8 cellular contexts compared by ENCODE assay signal in the genomic region with DNA sequence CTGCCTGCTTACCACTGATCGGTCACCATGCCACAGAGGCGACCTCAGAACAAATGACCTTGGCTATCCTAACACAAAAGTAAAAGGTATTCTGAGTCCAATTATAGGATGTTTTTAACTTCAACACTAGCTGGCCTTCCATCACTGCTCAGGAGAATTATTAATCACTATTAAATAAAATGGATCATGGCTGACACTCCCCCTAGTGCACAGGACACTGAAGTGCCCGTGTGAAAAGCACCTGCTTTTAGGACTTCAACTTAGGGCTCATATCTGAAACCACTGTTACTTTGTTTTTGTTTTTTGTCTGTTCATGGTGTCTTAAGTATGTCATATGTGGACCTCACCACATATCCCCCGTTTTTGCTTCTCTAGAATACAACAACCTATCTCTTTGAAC. TPM values are rescaled to one million over a fixed set of nuclear protein-coding genes. Genes with fewer than 3 reads are reported as not detected.
DNase-seq lines count a peak whose midpoint lies in the region; ATAC-seq, FAIRE-seq and TF ChIP-seq lines count a peak whose summit lies in the region.

No MANE protein-coding gene starts in this region.

- no peak overlapping the region for H3K9ac ChIP-seq in kidney (ENCODE audit: low read length in 2 of 2)

- peaks cover 3% of the 10 kb centered on the region for H3K4me1 Mint-ChIP-seq in activated CD4-positive, alpha-beta T cell treated with anti-CD3 and anti-CD28 coated beads, Interleukin-2, amount 10 ng/mL, durations not matched to agents 7 days and 5 days
- H3K4me1 Mint-ChIP-seq in T-helper 2 cell treated with Interferon-gamma antibody and Interleukin-4, amounts not matched to agents 5 μg/mL and 100 μg/mL, for 36 hours (ENCODE audit: low read depth), result peaks cover 9% of the 10 kb centered on the region

- no peaks in the 10 kb centered on the region for H3K9me3 Mint-ChIP-seq in activated CD4-positive, alpha-beta T cell treated with anti-CD3 and anti-CD28 coated beads, Interleukin-2, amount 10 ng/mL, durations not matched to agents 7 days and 5 days
- no peaks in the 10 kb centered on the region for H3K9me3 Mint-ChIP-seq in T-helper 2 cell treated with Interferon-gamma antibody and Interleukin-4, amounts not matched to agents 5 μg/mL and 100 μg/mL, for 36 hours

- peak; percentile 44 for ATAC-seq in GM21447 (IDR thresholded peaks at IDR 0.05; ENCODE audit: unreplicated experiment)
- peak; percentile 66; the same call in 2 of the 3 replicates for ATAC-seq in SK-N-SH treated with all-trans-retinoic acid at 6 μM for 48 hours
- no peak for ATAC-seq in HG03460 (IDR thresholded peaks at IDR 0.05; ENCODE audit: unreplicated experiment)
- ATAC-seq in HG02763 (IDR thresholded peaks at IDR 0.05; ENCODE audit: unreplicated experiment), result no peak

- POLR2A ChIA-PET in activated CD4-positive, alpha-beta T cell treated with anti-CD3 and anti-CD28 coated beads, Interleukin-2, amount 10 ng/mL, durations not matched to agents 7 days and 5 days (lab: Charles Lee), result no interaction called here

- intact Hi-C loops in kidney (cut with DNase I), result no loop called here

- H3K27me3 Mint-ChIP-seq in activated CD4-positive, alpha-beta T cell treated with anti-CD3 and anti-CD28 coated beads, Interleukin-2, amount 10 ng/mL, durations not matched to agents 7 days and 5 days, result no peaks in the 10 kb centered on the region
- no peaks in the 10 kb centered on the region for H3K27me3 Mint-ChIP-seq in T-helper 2 cell treated with Interferon-gamma antibody and Interleukin-4, amounts not matched to agents 5 μg/mL and 100 μg/mL, for 36 hours (ENCODE audit: low read depth)

- no peak overlapping the region for H3K27ac Mint-ChIP-seq in activated CD4-positive, alpha-beta T cell treated with anti-CD3 and anti-CD28 coated beads, Interleukin-2, amount 10 ng/mL, durations not matched to agents 7 days and 5 days
- H3K27ac Mint-ChIP-seq in T-helper 2 cell treated with Interferon-gamma antibody and Interleukin-4, amounts not matched to agents 5 μg/mL and 100 μg/mL, for 36 hours, result no peak overlapping the region

- H3K4me3 Mint-ChIP-seq in activated CD4-positive, alpha-beta T cell treated with anti-CD3 and anti-CD28 coated beads, Interleukin-2, amount 10 ng/mL, durations not matched to agents 7 days and 5 days, result no peak overlapping the region
- H3K4me3 Mint-ChIP-seq in T-helper 2 cell treated with Interferon-gamma antibody and Interleukin-4, amounts not matched to agents 5 μg/mL and 100 μg/mL, for 36 hours, result no peak overlapping the region

- no peaks in the 10 kb centered on the region for H3K36me3 ChIP-seq in kidney (ENCODE audit: control insufficient read depth in 1 of 2, insufficient read depth in 2 of 2, low read length in 2 of 2)

- FAIRE-seq in kidney (lab: Jason Lieb, UNC), result peak; percentile 72

- H3K27ac ChIP-seq in kidney (ENCODE audit: low read depth in 2 of 2, low read length in 2 of 2), result no peak overlapping the region

- no peaks in the 10 kb centered on the region for H3K9me3 ChIP-seq in kidney (ENCODE audit: control insufficient read depth in 1 of 2, low read length in 2 of 2)

- TF ChIP-seq CTCF in kidney (IDR thresholded peaks at IDR 0.05; ENCODE audit: borderline replicate concordance, extremely low read depth, insufficient read depth), result peak; percentile 55

- H3K36me3 Mint-ChIP-seq in activated CD4-positive, alpha-beta T cell treated with anti-CD3 and anti-CD28 coated beads, Interleukin-2, amount 10 ng/mL, durations not matched to agents 7 days and 5 days (ENCODE audit: low read depth), result peaks cover 3% of the 10 kb centered on the region
- H3K36me3 Mint-ChIP-seq in T-helper 2 cell treated with Interferon-gamma antibody and Interleukin-4, amounts not matched to agents 5 μg/mL and 100 μg/mL, for 36 hours (ENCODE audit: low read depth), result no peaks in the 10 kb centered on the region

- DNase-seq in AG20443 (ENCODE audit: low spot score) (peak; percentile 19), kidney (no peak)
- no peak for DNase-seq in activated CD4-positive, alpha-beta T cell treated with anti-CD3 and anti-CD28 coated beads, Interleukin-2, amount 10 ng/mL, durations not matched to agents 7 days and 5 days
- DNase-seq in T-helper 2 cell treated with Interferon-gamma antibody and Interleukin-4, amounts not matched to agents 5 μg/mL and 100 μg/mL, for 36 hours (ENCODE audit: low spot score), result no peak

- CTCF ChIA-PET in activated CD4-positive, alpha-beta T cell treated with anti-CD3 and anti-CD28 coated beads, Interleukin-2, amount 10 ng/mL, durations not matched to agents 7 days and 5 days (lab: Charles Lee), result no interaction called here

- H3K4me1 ChIP-seq in kidney (ENCODE audit: control insufficient read depth in 1 of 2, insufficient read depth in 1 of 2, low read depth in 1 of 2, low read length in 2 of 2), result peaks cover 0 to 2% of the 10 kb centered on the region in 2 donors

- H3K4me3 ChIP-seq in kidney (ENCODE audit: low read length in 2 of 2), result no peak overlapping the region

TF ChIP-seq in SK-N-SH treated with all-trans-retinoic acid at 6 μM for 48 hours, 23 proteins besides CTCF, POLR2A, EP300 and RAD21 (continues in another document):
- TF ChIP-seq ZNF8 (CRISPR knock-in tag; IDR thresholded peaks at IDR 0.05) (no peak), TSHZ2 (CRISPR knock-in tag; IDR thresholded peaks at IDR 0.05) (no peak), GLIS3 (CRISPR knock-in tag; IDR thresholded peaks at IDR 0.05) (no peak), ZNF565 (CRISPR knock-in tag; conservative IDR thresholded peaks at IDR 0.05; ENCODE audit: low read depth) (no peak), PPARA (CRISPR knock-in tag; IDR thresholded peaks at IDR 0.05; ENCODE audit: borderline replicate concordance) (no peak), ZFP3 (CRISPR knock-in tag; IDR thresholded peaks at IDR 0.05) (no peak), TCF4 (CRISPR knock-in tag; IDR thresholded peaks at IDR 0.05; ENCODE audit: borderline replicate concordance) (no peak), ARNTL (CRISPR knock-in tag; IDR thresholded peaks at IDR 0.05; ENCODE audit: borderline replicate concordance, low read depth) (no peak), TOX (CRISPR knock-in tag; IDR thresholded peaks at IDR 0.05; ENCODE audit: borderline replicate concordance) (no peak), ISL1 (CRISPR knock-in tag; IDR thresholded peaks at IDR 0.05) (no peak), CSDC2 (CRISPR knock-in tag; IDR thresholded peaks at IDR 0.05) (no peak), ZFP30 (CRISPR knock-in tag; IDR thresholded peaks at IDR 0.05) (no peak), RARB (CRISPR knock-in tag; IDR thresholded peaks at IDR 0.05) (no peak)
- TF ChIP-seq, protein P1, sequence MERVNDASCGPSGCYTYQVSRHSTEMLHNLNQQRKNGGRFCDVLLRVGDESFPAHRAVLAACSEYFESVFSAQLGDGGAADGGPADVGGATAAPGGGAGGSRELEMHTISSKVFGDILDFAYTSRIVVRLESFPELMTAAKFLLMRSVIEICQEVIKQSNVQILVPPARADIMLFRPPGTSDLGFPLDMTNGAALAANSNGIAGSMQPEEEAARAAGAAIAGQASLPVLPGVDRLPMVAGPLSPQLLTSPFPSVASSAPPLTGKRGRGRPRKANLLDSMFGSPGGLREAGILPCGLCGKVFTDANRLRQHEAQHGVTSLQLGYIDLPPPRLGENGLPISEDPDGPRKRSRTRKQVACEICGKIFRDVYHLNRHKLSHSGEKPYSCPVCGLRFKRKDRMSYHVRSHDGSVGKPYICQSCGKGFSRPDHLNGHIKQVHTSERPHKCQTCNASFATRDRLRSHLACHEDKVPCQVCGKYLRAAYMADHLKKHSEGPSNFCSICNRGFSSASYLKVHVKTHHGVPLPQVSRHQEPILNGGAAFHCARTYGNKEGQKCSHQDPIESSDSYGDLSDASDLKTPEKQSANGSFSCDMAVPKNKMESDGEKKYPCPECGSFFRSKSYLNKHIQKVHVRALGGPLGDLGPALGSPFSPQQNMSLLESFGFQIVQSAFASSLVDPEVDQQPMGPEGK (CRISPR knock-in tag; IDR thresholded peaks at IDR 0.05; ENCODE audit: borderline replicate concordance), result no peak

RNA-seq across cellular contexts. Expression of gene STX18, which starts 33.9 kb away (rescaled TPM):
- 37.2 TPM for total RNA-seq in kidney
- polyA plus RNA-seq in kidney (ENCODE audit: insufficient read depth, low read depth, low replicate concordance), result 66.8 TPM
- 10 to 100 TPM; 25.8 to 27.9 TPM for total RNA-seq in activated CD4-positive, alpha-beta T cell treated with anti-CD3 and anti-CD28 coated beads, Interleukin-2, amount 10 ng/mL, durations not matched to agents 7 days and 5 days

Comparison
In these comparisons a context has a peak if more than half of its experiments do, and no peak if none do; other contexts are left out.
1. ATAC-seq: peak in GM21447 (single experiment) and SK-N-SH treated with all-trans-retinoic acid at 6 μM for 48 hours (single experiment); none in HG03460 (single experiment) and HG02763 (single experiment).